Comparison of ENCODE assay signal across 20 cellular contexts in genomic region chr20:20014659-20015058, GRCh38. TPM values are rescaled to one million over a fixed set of nuclear protein-coding genes. Genes with fewer than 3 reads are reported as not detected.
A peak's percentile ranks its signal among the peaks of the same experiment; 100 is the strongest.
DNase-seq lines count a peak whose midpoint lies in the region; ATAC-seq, FAIRE-seq and TF ChIP-seq lines count a peak whose summit lies in the region.
"Had no signal": no experiment of that assay in that cellular context is flagged by ENCODE, and none has a peak within 500 bp of the region (broad histone marks: within the 10 kb centered on the region; RNA-seq: fewer than 3 reads in every experiment).

No MANE protein-coding gene starts in this region.

- peaks cover 21% of the 10 kb centered on the region for H3K79me2 ChIP-seq in GM23338 (replicated peaks; ENCODE audit: insufficient read depth)

- H3K27me3 Mint-ChIP-seq in activated CD4-positive, alpha-beta T cell treated with anti-CD3 and anti-CD28 coated beads, Interleukin-2, amount 10 ng/mL, durations not matched to agents 24 days and 14 days = peaks cover 7% of the 10 kb centered on the region
- H3K27me3 Mint-ChIP-seq in activated CD4-positive, alpha-beta T cell treated with anti-CD3 and anti-CD28 coated beads, Interleukin-2, amount 10 ng/mL, durations not matched to agents 7 days and 5 days = peaks cover 9% of the 10 kb centered on the region
- H3K27me3 Mint-ChIP-seq in GM23338 (ENCODE audit: insufficient read depth, low read depth, poor library complexity) = peaks cover 10% of the 10 kb centered on the region

- H3K27ac ChIP-seq in GM23338 (ENCODE audit: low read depth) = no peak overlapping the region
- peak overlapping the region in 44 of 59 donors; percentile 1 to 97 (median 77) for H3K27ac ChIP-seq in dorsolateral prefrontal cortex
- no peak overlapping the region for H3K27ac ChIP-seq in small intestine (ENCODE audit: low read depth in 1 of 2, low read length in 1 of 2)
- no peak overlapping the region for H3K27ac ChIP-seq in Peyer's patch
- H3K27ac ChIP-seq: parathyroid adenoma, thyroid gland had no signal

- POLR2A ChIA-PET in activated CD4-positive, alpha-beta T cell treated with anti-CD3 and anti-CD28 coated beads, Interleukin-2, amount 10 ng/mL, durations not matched to agents 7 days and 5 days (lab: Charles Lee) = no interaction called here

- intact Hi-C loops in activated CD4-positive, alpha-beta T cell treated with anti-CD3 and anti-CD28 coated beads, Interleukin-2, amount 10 ng/mL, durations not matched to agents 24 days and 14 days (cut with micrococcal nuclease) = loop anchor here (5.0 kb wide), 1 partner anchor 698 kb away; the partner anchor contains the start of gene RALGAPA2
- intact Hi-C loops in dorsolateral prefrontal cortex (cut with DNase I) = loop anchor here (5.0 to 10.0 kb wide), 2 partner anchors 38 to 60 kb away; partner anchors contain the start of genes CFAP61 (in 2 of the 2) and CRNKL1 (in 2 of the 2)

- TF ChIP-seq CTCF in GM23338 (conservative IDR thresholded peaks at IDR 0.05; ENCODE audit: low read depth in 2 of 2) = no peak
- no peak for TF ChIP-seq CTCF in dorsolateral prefrontal cortex (IDR thresholded peaks at IDR 0.05 in 54 of 56, conservative IDR thresholded peaks at IDR 0.05 in 2 of 56; ENCODE audit: low read depth in 1 of 56, partially characterized antibody in 56 of 56)
- no peak for TF ChIP-seq CTCF in Peyer's patch (IDR thresholded peaks at IDR 0.05)

- no peaks in the 10 kb centered on the region for H3K9me3 Mint-ChIP-seq in activated CD4-positive, alpha-beta T cell treated with anti-CD3 and anti-CD28 coated beads, Interleukin-2, amount 10 ng/mL, durations not matched to agents 24 days and 14 days
- no peaks in the 10 kb centered on the region for H3K9me3 Mint-ChIP-seq in activated CD4-positive, alpha-beta T cell treated with anti-CD3 and anti-CD28 coated beads, Interleukin-2, amount 10 ng/mL, durations not matched to agents 7 days and 5 days
- no peaks in the 10 kb centered on the region for H3K9me3 Mint-ChIP-seq in GM23338
- H3K9me3 Mint-ChIP-seq: activated T-cell treated with anti-CD3 and anti-CD28 coated beads, Interleukin-2, amount 50 U/mL, for 24 hours; WTC11 had no signal

- H3K9me2 ChIP-seq in GM23338 (ENCODE audit: insufficient read depth) = no peaks in the 10 kb centered on the region

- no peak overlapping the region for H3K4me3 Mint-ChIP-seq in activated CD4-positive, alpha-beta T cell treated with anti-CD3 and anti-CD28 coated beads, Interleukin-2, amount 10 ng/mL, durations not matched to agents 24 days and 14 days
- H3K4me3 Mint-ChIP-seq in activated CD4-positive, alpha-beta T cell treated with anti-CD3 and anti-CD28 coated beads, Interleukin-2, amount 10 ng/mL, durations not matched to agents 7 days and 5 days = no peak overlapping the region
- no peak overlapping the region for H3K4me3 Mint-ChIP-seq in GM23338
- H3K4me3 Mint-ChIP-seq: activated T-cell treated with anti-CD3 and anti-CD28 coated beads, Interleukin-2, amount 50 U/mL, for 24 hours; WTC11 had no signal

- no peak for TF ChIP-seq POLR2A in Peyer's patch (IDR thresholded peaks at IDR 0.05)

- 31 to 44% (median 39%) methylated on average over 2 of the region's 2 CpGs for WGBS in small intestine, 3 donors

- H3K4me1 ChIP-seq in GM23338 (ENCODE audit: insufficient read depth) (peaks cover 18% of the 10 kb centered on the region), small intestine (ENCODE audit: control insufficient read depth in 2 of 2, insufficient read depth in 1 of 2, low read depth in 1 of 2, low read length in 1 of 2) (peaks cover 0 to 11% of the 10 kb centered on the region in 2 donors), Peyer's patch (peaks cover 0 to 18% (median 6%) of the 10 kb centered on the region in 4 donors)
- H3K4me1 ChIP-seq: BE2C had no signal

- peaks cover 6% of the 10 kb centered on the region for H3K36me3 Mint-ChIP-seq in activated CD4-positive, alpha-beta T cell treated with anti-CD3 and anti-CD28 coated beads, Interleukin-2, amount 10 ng/mL, durations not matched to agents 24 days and 14 days (ENCODE audit: low read depth)
- H3K36me3 Mint-ChIP-seq in activated CD4-positive, alpha-beta T cell treated with anti-CD3 and anti-CD28 coated beads, Interleukin-2, amount 10 ng/mL, durations not matched to agents 7 days and 5 days (ENCODE audit: low read depth) = peaks cover 10% of the 10 kb centered on the region
- H3K36me3 Mint-ChIP-seq in GM23338 (ENCODE audit: low read depth) = no peaks in the 10 kb centered on the region; the same call in 1 of the 3 replicates
- H3K36me3 Mint-ChIP-seq: WTC11 had no signal

- no peaks in the 10 kb centered on the region for H3K27me3 ChIP-seq in GM23338 (ENCODE audit: insufficient read depth)
- no peaks in the 10 kb centered on the region for H3K27me3 ChIP-seq in dorsolateral prefrontal cortex
- no peaks in the 10 kb centered on the region for H3K27me3 ChIP-seq in small intestine (ENCODE audit: control insufficient read depth in 2 of 2, insufficient read depth in 2 of 2, low read length in 2 of 2)
- H3K27me3 ChIP-seq in Peyer's patch = no peaks in the 10 kb centered on the region
- H3K27me3 ChIP-seq: esophagus squamous epithelium, thyroid gland had no signal

- ATAC-seq in GM23338 = no peak
- ATAC-seq: left colon, WTC11 had no signal

- peaks cover 5% of the 10 kb centered on the region; the same call in 1 of the 2 replicates for H4K20me1 ChIP-seq in GM23338 (replicated peaks; ENCODE audit: insufficient read depth)

- H3K4me3 ChIP-seq in GM23338 (no peak overlapping the region), dorsolateral prefrontal cortex (no peak overlapping the region), small intestine (ENCODE audit: low read depth in 1 of 2, low read length in 2 of 2) (no peak overlapping the region), Peyer's patch (no peak overlapping the region)
- H3K4me3 ChIP-seq: esophagus squamous epithelium, thyroid gland had no signal

- FAIRE-seq in small intestine (lab: Jason Lieb, UNC) = no peak
- FAIRE-seq: H54, HTR-8/SVneo had no signal

- no peak overlapping the region for H3K27ac Mint-ChIP-seq in activated CD4-positive, alpha-beta T cell treated with anti-CD3 and anti-CD28 coated beads, Interleukin-2, amount 10 ng/mL, durations not matched to agents 24 days and 14 days
- no peak overlapping the region for H3K27ac Mint-ChIP-seq in activated CD4-positive, alpha-beta T cell treated with anti-CD3 and anti-CD28 coated beads, Interleukin-2, amount 10 ng/mL, durations not matched to agents 7 days and 5 days
- no peak overlapping the region for H3K27ac Mint-ChIP-seq in GM23338
- H3K27ac Mint-ChIP-seq: activated T-cell treated with anti-CD3 and anti-CD28 coated beads, Interleukin-2, amount 50 U/mL, for 24 hours; WTC11 had no signal

- no peak overlapping the region for H2AFZ ChIP-seq in GM23338
- H2AFZ ChIP-seq: parathyroid adenoma had no signal

- no peak overlapping the region for H3K4me2 ChIP-seq in GM23338

- H3K9me3 ChIP-seq in small intestine (ENCODE audit: control insufficient read depth, low read depth) = no peaks in the 10 kb centered on the region
- no peaks in the 10 kb centered on the region for H3K9me3 ChIP-seq in Peyer's patch
- H3K9me3 ChIP-seq: BE2C, esophagus squamous epithelium, thyroid gland had no signal

- peak; percentile 63 for DNase-seq in activated CD4-positive, alpha-beta T cell treated with anti-CD3 and anti-CD28 coated beads, Interleukin-2, amount 10 ng/mL, durations not matched to agents 24 days and 14 days
- no peak for DNase-seq in activated CD4-positive, alpha-beta T cell treated with anti-CD3 and anti-CD28 coated beads, Interleukin-2, amount 10 ng/mL, durations not matched to agents 7 days and 5 days
- DNase-seq in GM23338 (ENCODE audit: low spot score) (peak; percentile 37), NCI-H146 (lab: John Stamatoyannopoulos, UW) (peak; percentile 80), dorsolateral prefrontal cortex (no peak), small intestine (no peak), Peyer's patch (no peak), glomerular visceral epithelial cell (ENCODE audit: extremely low spot score) (no peak)
- DNase-seq: activated T-cell treated with anti-CD3 and anti-CD28 coated beads, Interleukin-2, amount 50 U/mL, for 24 hours; BE2C; cortex of kidney; EL; esophagus squamous epithelium; hypothalamus; left colon; thyroid gland had no signal

- peaks cover 13% of the 10 kb centered on the region for H3K4me1 Mint-ChIP-seq in activated CD4-positive, alpha-beta T cell treated with anti-CD3 and anti-CD28 coated beads, Interleukin-2, amount 10 ng/mL, durations not matched to agents 24 days and 14 days
- H3K4me1 Mint-ChIP-seq in activated CD4-positive, alpha-beta T cell treated with anti-CD3 and anti-CD28 coated beads, Interleukin-2, amount 10 ng/mL, durations not matched to agents 7 days and 5 days = peaks cover 32% of the 10 kb centered on the region
- peaks cover 23% of the 10 kb centered on the region for H3K4me1 Mint-ChIP-seq in GM23338

- CTCF ChIA-PET in activated CD4-positive, alpha-beta T cell treated with anti-CD3 and anti-CD28 coated beads, Interleukin-2, amount 10 ng/mL, durations not matched to agents 7 days and 5 days (lab: Charles Lee) = interaction anchor here (0.8 to 1.9 kb wide), 2 partner anchors 21 to 37 kb away, joined by 3 to 6 read pairs; no protein-coding TSS in a partner anchor

- no peaks in the 10 kb centered on the region for H3K36me3 ChIP-seq in GM23338 (ENCODE audit: insufficient read depth)
- peaks cover 0 to 1% of the 10 kb centered on the region in 2 donors for H3K36me3 ChIP-seq in small intestine (ENCODE audit: control insufficient read depth in 2 of 2, insufficient read depth in 2 of 2, low read length in 2 of 2)
- H3K36me3 ChIP-seq in Peyer's patch = no peaks in the 10 kb centered on the region
- H3K36me3 ChIP-seq: esophagus squamous epithelium, thyroid gland had no signal

- no peaks in the 10 kb centered on the region for H3F3A ChIP-seq in GM23338 (replicated peaks; ENCODE audit: low read depth)

RNA-seq across cellular contexts. Expression of gene NAA20, which starts 2.5 kb away (rescaled TPM):
- 85.4 and 96.4 TPM in 2 replicates for total RNA-seq in activated CD4-positive, alpha-beta T cell treated with anti-CD3 and anti-CD28 coated beads, Interleukin-2, amount 10 ng/mL, durations not matched to agents 24 days and 14 days
- total RNA-seq in activated CD4-positive, alpha-beta T cell treated with anti-CD3 and anti-CD28 coated beads, Interleukin-2, amount 10 ng/mL, durations not matched to agents 7 days and 5 days = 10 to 100 TPM; 41.0 to 47.2 TPM
- total RNA-seq in GM23338 (2014; rRNA removed; shearing (Covaris generic)) = 28.7 and 29.4 TPM in 2 replicates
- polyA plus RNA-seq in GM23338 (2016; fragmentation: Nextera tagmentation; extraction: Ambion mirVana) = 117 and 127 TPM in 2 replicates
- 10 to 100 TPM; 28.1 to 68.2 (median 47.8) TPM for total RNA-seq in dorsolateral prefrontal cortex
- polyA plus RNA-seq in small intestine = 10 to 100 TPM; 46.3 to 63.6 (median 55.4) TPM
- total RNA-seq in Peyer's patch = 10 to 100 TPM; 13.3 to 20.9 (median 15.4) TPM

RNA-seq across cellular contexts. Expression of gene CRNKL1, which starts 37.6 kb away (rescaled TPM):
- 22.7 and 25.1 TPM in 2 replicates for total RNA-seq in activated CD4-positive, alpha-beta T cell treated with anti-CD3 and anti-CD28 coated beads, Interleukin-2, amount 10 ng/mL, durations not matched to agents 24 days and 14 days
- 10 to 100 TPM; 20.0 to 23.2 TPM for total RNA-seq in activated CD4-positive, alpha-beta T cell treated with anti-CD3 and anti-CD28 coated beads, Interleukin-2, amount 10 ng/mL, durations not matched to agents 7 days and 5 days
- total RNA-seq in GM23338 (2014; rRNA removed; shearing (Covaris generic)) = 24.2 and 25.9 TPM in 2 replicates
- 20.7 and 27.2 TPM in 2 replicates for polyA plus RNA-seq in GM23338 (2016; fragmentation: Nextera tagmentation; extraction: Ambion mirVana)
- total RNA-seq in dorsolateral prefrontal cortex = 10 to 100 TPM; 15.3 to 37.8 (median 23.5) TPM
- 10 to 100 TPM; 11.9 to 17.0 (median 12.9) TPM for polyA plus RNA-seq in small intestine
- 10 to 100 TPM; 11.9 to 56.1 (median 23.9) TPM for total RNA-seq in Peyer's patch

RNA-seq across cellular contexts. Expression of gene CFAP61, which starts 37.7 kb away (rescaled TPM):
- not detected in 2 replicates for total RNA-seq in activated CD4-positive, alpha-beta T cell treated with anti-CD3 and anti-CD28 coated beads, Interleukin-2, amount 10 ng/mL, durations not matched to agents 24 days and 14 days
- not detected for total RNA-seq in activated CD4-positive, alpha-beta T cell treated with anti-CD3 and anti-CD28 coated beads, Interleukin-2, amount 10 ng/mL, durations not matched to agents 7 days and 5 days
- total RNA-seq in GM23338 (2014; rRNA removed; shearing (Covaris generic)) = not detected in 2 replicates
- polyA plus RNA-seq in GM23338 (2016; fragmentation: Nextera tagmentation; extraction: Ambion mirVana) (0.21 TPM in 1 of 2 replicates, not detected in the other), small intestine (under 1 TPM in 1 of 3 donors, not detected in 2; 0.18 TPM)
- total RNA-seq in dorsolateral prefrontal cortex (10 to 100 TPM in 40 of 120 experiments, 1 to 10 TPM in 80; 1.8 to 18.2 (median 8.6) TPM), Peyer's patch (not detected)

Comparison
In these comparisons a context has a peak if more than half of its experiments do, and no peak if none do; other contexts are left out.
1. DNase-seq: peak in activated CD4-positive, alpha-beta T cell treated with anti-CD3 and anti-CD28 coated beads, Interleukin-2, amount 10 ng/mL, durations not matched to agents 24 days and 14 days (single experiment), GM23338 (single experiment) and NCI-H146 (single experiment); none in activated CD4-positive, alpha-beta T cell treated with anti-CD3 and anti-CD28 coated beads, Interleukin-2, amount 10 ng/mL, durations not matched to agents 7 days and 5 days (single experiment), dorsolateral prefrontal cortex (0 of 10), small intestine (single experiment), Peyer's patch (0 of 3) and glomerular visceral epithelial cell (single experiment).
2. H3K27ac ChIP-seq: peak in dorsolateral prefrontal cortex (44 of 59); none in GM23338 (single experiment), small intestine (0 of 2) and Peyer's patch (0 of 4).